Comparison of ENCODE assay signal across 8 cellular contexts in genomic region chr11:75328426-75329277, GRCh38. TPM values are rescaled to one million over a fixed set of nuclear protein-coding genes. Genes with fewer than 3 reads are reported as not detected.
DNase-seq lines count a peak whose midpoint lies in the region; ATAC-seq and TF ChIP-seq lines count a peak whose summit lies in the region.

No MANE protein-coding gene starts in this region.

- H3K9me1 ChIP-seq in IMR-90 (ENCODE audit: insufficient read depth, low read length), result peaks cover 16% of the 10 kb centered on the region; the same call in 1 of the 2 replicates

- no peak overlapping the region for H3K9ac ChIP-seq in IMR-90 (ENCODE audit: low read depth, low read length)

- H4K91ac ChIP-seq in IMR-90 (ENCODE audit: insufficient read depth, low read depth, low read length), result no peak overlapping the region

- CTCF ChIA-PET in GM10248 (lab: Yijun Ruan, JAX), result interaction anchor here (0.6 to 3.1 kb wide), 4 partner anchors 11 to 60 kb away, joined by 3 to 10 read pairs (median 4); no protein-coding TSS in a partner anchor
- CTCF ChIA-PET in IMR-90 (lab: Yijun Ruan, JAX), result interaction anchor here (0.6 to 2.9 kb wide), 5 partner anchors 13 to 931 kb away, joined by 3 to 13 read pairs (median 3); no protein-coding TSS in a partner anchor
- CTCF ChIA-PET in activated naive CD4-positive, alpha-beta T cell treated with anti-CD3 and anti-CD28 coated beads for 36 hours (lab: Charles Lee), result interaction anchor here (0.6 to 5.4 kb wide), 10 partner anchors 11 to 877 kb away, joined by 3 to 72 read pairs (median 6); partner anchors contain the start of gene ARRB1

- in situ Hi-C loops in IMR-90 (cut with MboI; ENCODE audit: low sequenced_read_pairs), result loop anchor here (5.0 kb wide), 1 partner anchor 54 kb away; no protein-coding TSS in a partner anchor

- H3K4me2 ChIP-seq in IMR-90 (ENCODE audit: low read depth, low read length), result no peak overlapping the region

- POLR2A ChIA-PET in GM10248 (lab: Yijun Ruan, JAX), result interaction anchor here (0.7 kb wide), 1 partner anchor 171 kb away, joined by 4 read pairs; no protein-coding TSS in a partner anchor
- POLR2A ChIA-PET in IMR-90 (lab: Charles Lee; ENCODE audit: unreplicated experiment), result no interaction called here

- no peaks in the 10 kb centered on the region for H3K27me3 ChIP-seq in IMR-90 (ENCODE audit: control insufficient read depth, insufficient read depth, low read length)
- no peaks in the 10 kb centered on the region for H3K27me3 ChIP-seq in neutrophil

- peaks cover 15% of the 10 kb centered on the region; the same call in 1 of the 2 replicates for H4K20me1 ChIP-seq in IMR-90 (ENCODE audit: insufficient read depth, low read length)

- H2AK9ac ChIP-seq in IMR-90 (replicated peaks; ENCODE audit: low read depth, low read length, poor library complexity), result peak overlapping the region; percentile 83

- H3K4me3 Mint-ChIP-seq in activated naive CD4-positive, alpha-beta T cell treated with anti-CD3 and anti-CD28 coated beads for 36 hours, result peak overlapping the region; percentile 25

- H4K8ac ChIP-seq in IMR-90 (ENCODE audit: low read depth in 2 of 2, low read length in 2 of 2), result peak overlapping the region in 1 of 2 experiments; percentile 42; a peak in 1 of 4 replicates

- peak overlapping the region; percentile 94 for H2AK5ac ChIP-seq in IMR-90 (ENCODE audit: low read depth, low read length)

- no peak overlapping the region for H3K4me3 ChIP-seq in IMR-90 (ENCODE audit: insufficient read depth, low read depth, low read length)
- no peak overlapping the region for H3K4me3 ChIP-seq in fibroblast of villous mesenchyme (ENCODE audit: low read depth, low read length)
- H3K4me3 ChIP-seq in neutrophil (ENCODE audit: low read depth in 1 of 2, low read length in 1 of 2), result no peak overlapping the region

- H3K14ac ChIP-seq in IMR-90 (replicated peaks; ENCODE audit: low read depth, low read length), result peak overlapping the region; percentile 89; the same call in 1 of the 2 replicates

- peak overlapping the region; percentile 83 for H2BK120ac ChIP-seq in IMR-90 (ENCODE audit: low read depth, low read length)

- WGBS in IMR-90 (ENCODE audit: extremely low coverage in 2 of 2, insufficient read length in 1 of 2), 2 experiments, result no CpG with 5 or more reads among the region's 9 CpGs

- dilution Hi-C loops in IMR-90 (cut with HindIII; ENCODE audit: low sequenced_read_pairs, unreplicated experiment), result no loop called here

- 0 out of 4 replicates have a peak, but pooled peaks cover 0 to 3% of the 10 kb centered on the region in 2 experiments for H3K79me1 ChIP-seq in IMR-90 (ENCODE audit: low read depth in 1 of 2, low read length in 2 of 2)

- peak; percentile 94 for TF ChIP-seq RAD21 in IMR-90 (IDR thresholded peaks at IDR 0.05; ENCODE audit: low read length)

- 0 out of 3 replicates have a peak overlapping the region, but pooled peaks have one; percentile 3 for H2BK15ac ChIP-seq in IMR-90 (ENCODE audit: low read depth, low read length)

- peak; percentile 60 for TF ChIP-seq CTCF in GM10248 (IDR thresholded peaks at IDR 0.05; ENCODE audit: control extremely low read depth, extremely low read depth, low read depth, missing control alignments)
- TF ChIP-seq CTCF in IMR-90 (conservative IDR thresholded peaks at IDR 0.05; ENCODE audit: low read depth, low read length), result peak; percentile 88
- TF ChIP-seq CTCF in fibroblast of villous mesenchyme (IDR thresholded peaks at IDR 0.05; ENCODE audit: insufficient read depth, low read depth, low read length), result peak; percentile 85
- peak; percentile 56 for TF ChIP-seq CTCF in neutrophil (IDR thresholded peaks at IDR 0.05)

- peak; percentile 75 for ATAC-seq in IMR-90 (ENCODE audit: low read depth)
- ATAC-seq in HG03521 (IDR thresholded peaks at IDR 0.05; ENCODE audit: unreplicated experiment), result no peak
- no peak for ATAC-seq in GM21367 (IDR thresholded peaks at IDR 0.05; ENCODE audit: unreplicated experiment)

- no peak overlapping the region for H3K23ac ChIP-seq in IMR-90 (ENCODE audit: low read depth, low read length)

- no peaks in the 10 kb centered on the region for H3K9me3 Mint-ChIP-seq in activated naive CD4-positive, alpha-beta T cell treated with anti-CD3 and anti-CD28 coated beads for 36 hours

- no peaks in the 10 kb centered on the region for H3K9me3 ChIP-seq in IMR-90 (ENCODE audit: control insufficient read depth, insufficient read depth, low read length)
- H3K9me3 ChIP-seq in neutrophil, result no peaks in the 10 kb centered on the region

- no peak overlapping the region for H3K56ac ChIP-seq in IMR-90 (ENCODE audit: extremely low read depth, insufficient read depth, low read length)

- no peak for DNase-seq in GM10248 (ENCODE audit: extremely low spot score)
- DNase-seq in IMR-90, result peak; percentile 81
- DNase-seq in activated naive CD4-positive, alpha-beta T cell treated with anti-CD3 and anti-CD28 coated beads for 36 hours, result peak; percentile 85
- peak; percentile 87 for DNase-seq in fibroblast of villous mesenchyme (ENCODE audit: low read depth)

- peaks cover 78% of the 10 kb centered on the region for H3K4me1 Mint-ChIP-seq in activated naive CD4-positive, alpha-beta T cell treated with anti-CD3 and anti-CD28 coated beads for 36 hours (ENCODE audit: low read depth)

- no peak overlapping the region; the same call in 1 of the 2 replicates for H4K5ac ChIP-seq in IMR-90 (ENCODE audit: low read depth, low read length)

- BruUV-seq in IMR-90 (replicated peaks; lab: Mats Ljungman, UMichigan), result no TSS peak

- peak overlapping the region; percentile 78 for H2AFZ ChIP-seq in IMR-90 (replicated peaks; ENCODE audit: low read length, poor library complexity)

- peak overlapping the region; percentile 74 for H3K27ac Mint-ChIP-seq in activated naive CD4-positive, alpha-beta T cell treated with anti-CD3 and anti-CD28 coated beads for 36 hours

- 0 out of 2 replicates have a peak, but pooled peaks have one; percentile 39 for TF ChIP-seq POLR2A in IMR-90 (IDR thresholded peaks at IDR 0.05; ENCODE audit: low read depth, low read length)

- H2BK5ac ChIP-seq in IMR-90 (ENCODE audit: low read depth, low read length, poor library complexity, severe bottlenecking), result peak overlapping the region; percentile 3

- no peaks in the 10 kb centered on the region; the same call in 1 of the 2 replicates for H3K36me3 ChIP-seq in IMR-90 (ENCODE audit: control insufficient read depth, insufficient read depth, low read length)
- H3K36me3 ChIP-seq in neutrophil, result peaks cover 6% of the 10 kb centered on the region

- peak overlapping the region; percentile 89; the same call in 1 of the 2 replicates for H3K27ac ChIP-seq in IMR-90 (ENCODE audit: insufficient read depth, low read length)
- H3K27ac ChIP-seq in neutrophil, result peak overlapping the region; percentile 32

- H3K4me1 ChIP-seq in IMR-90 (ENCODE audit: control insufficient read depth, insufficient read depth, low read length) (peaks cover 29% of the 10 kb centered on the region), neutrophil (ENCODE audit: control insufficient read depth in 1 of 2, insufficient read depth in 1 of 2, low read depth in 1 of 2, low read length in 1 of 2) (peaks cover 12 to 16% of the 10 kb centered on the region in 2 experiments)

- H3K27me3 Mint-ChIP-seq in activated naive CD4-positive, alpha-beta T cell treated with anti-CD3 and anti-CD28 coated beads for 36 hours (ENCODE audit: low read depth), result no peaks in the 10 kb centered on the region

- peak overlapping the region; percentile 92 for H3K4ac ChIP-seq in IMR-90 (ENCODE audit: low read depth, low read length)

- peak overlapping the region; percentile 93; the same call in 1 of the 2 replicates for H2BK20ac ChIP-seq in IMR-90 (ENCODE audit: low read depth, low read length)

- H3K36me3 Mint-ChIP-seq in activated naive CD4-positive, alpha-beta T cell treated with anti-CD3 and anti-CD28 coated beads for 36 hours (ENCODE audit: low read depth), result no peaks in the 10 kb centered on the region

- H3K18ac ChIP-seq in IMR-90 (ENCODE audit: low read depth, low read length), result peak overlapping the region; percentile 4

- intact Hi-C loops in IMR-90 (cut with micrococcal nuclease), result loop anchor here (1.0 to 2.0 kb wide), 3 partner anchors 48 to 204 kb away; no protein-coding TSS in a partner anchor
- intact Hi-C loops in activated naive CD4-positive, alpha-beta T cell treated with anti-CD3 and anti-CD28 coated beads for 36 hours (cut with micrococcal nuclease), result loop anchor here (1.0 kb wide), 3 partner anchors 10 to 56 kb away; no protein-coding TSS in a partner anchor

TF ChIP-seq in IMR-90, 13 proteins besides CTCF, POLR2A, EP300 and RAD21 (continues in another document):
- TF ChIP-seq SMC3 (IDR thresholded peaks at IDR 0.05; ENCODE audit: low read depth, low read length) (peak; percentile 89), RFX5 (IDR thresholded peaks at IDR 0.05; ENCODE audit: low read depth, low read length) (no peak)
- TF ChIP-seq, protein P1, sequence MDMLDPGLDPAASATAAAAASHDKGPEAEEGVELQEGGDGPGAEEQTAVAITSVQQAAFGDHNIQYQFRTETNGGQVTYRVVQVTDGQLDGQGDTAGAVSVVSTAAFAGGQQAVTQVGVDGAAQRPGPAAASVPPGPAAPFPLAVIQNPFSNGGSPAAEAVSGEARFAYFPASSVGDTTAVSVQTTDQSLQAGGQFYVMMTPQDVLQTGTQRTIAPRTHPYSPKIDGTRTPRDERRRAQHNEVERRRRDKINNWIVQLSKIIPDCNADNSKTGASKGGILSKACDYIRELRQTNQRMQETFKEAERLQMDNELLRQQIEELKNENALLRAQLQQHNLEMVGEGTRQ (IDR thresholded peaks at IDR 0.05; ENCODE audit: low read depth, low read length), result no peak

TF ChIP-seq in PFSK-1, 5 proteins besides CTCF, POLR2A, EP300 and RAD21 (continues in another document):
- TF ChIP-seq POLR2AphosphoS5 (IDR thresholded peaks at IDR 0.05; ENCODE audit: low read depth, low read length) (no peak), TAF1 (IDR thresholded peaks at IDR 0.05; ENCODE audit: borderline replicate concordance, insufficient read depth, low read length) (no peak), SIN3A (IDR thresholded peaks at IDR 0.05; ENCODE audit: borderline replicate concordance, insufficient read depth, low read length) (no peak)

RNA-seq across cellular contexts. Expression of gene ARRB1, which starts 22.8 kb away (rescaled TPM):
- total RNA-seq in IMR-90 (2012; rRNA removed) (13.1 and 17.4 TPM in 2 replicates), fibroblast of villous mesenchyme (27.1 and 33.2 TPM in 2 replicates)
- polyA plus RNA-seq in IMR-90 (2012; rRNA removed), result 11.0 and 11.4 TPM in 2 replicates
- 11.9 and 16.6 TPM in 2 replicates for polyA plus RNA-seq in IMR-90 (2012; cell fraction: cytosol; rRNA removed)
- polyA plus RNA-seq in IMR-90 (2012; cell fraction: nucleus; rRNA removed; ENCODE audit: low replicate concordance), result 9.6 and 12.8 TPM in 2 replicates
- polyA plus RNA-seq in PFSK-1 (2012; ENCODE audit: insufficient read length, low read depth), result 34.0 TPM
- 10 to 100 TPM; 15.7 to 16.6 TPM for total RNA-seq in activated naive CD4-positive, alpha-beta T cell treated with anti-CD3 and anti-CD28 coated beads for 36 hours
